ENCODE assay signal across 15 cellular contexts in genomic region chr7:144404911-144405310, GRCh38. TPM values are rescaled to one million over a fixed set of nuclear protein-coding genes. Genes with fewer than 3 reads are reported as not detected.
A peak's percentile ranks its signal among the peaks of the same experiment; 100 is the strongest.
DNase-seq lines count a peak whose midpoint lies in the region; ATAC-seq and TF ChIP-seq lines count a peak whose summit lies in the region.
"Had no signal": no experiment of that assay in that cellular context is flagged by ENCODE, and none has a peak within 500 bp of the region (broad histone marks: within the 10 kb centered on the region; RNA-seq: fewer than 3 reads in every experiment).

No MANE protein-coding gene starts in this region.

- no peak for TF ChIP-seq CTCF in AG10803 (conservative IDR thresholded peaks at IDR 0.05; ENCODE audit: low read length)

- intact Hi-C loops in posterior vena cava (cut with DNase I): no loop called here

- ATAC-seq in GM18868 (IDR thresholded peaks at IDR 0.05; ENCODE audit: unreplicated experiment) (no peak), HG02938 (IDR thresholded peaks at IDR 0.05; ENCODE audit: unreplicated experiment) (no peak)
- ATAC-seq: HCT116, K562 had no signal

- no peak overlapping the region for H3K4me3 ChIP-seq in AG10803 (ENCODE audit: low read length)
- H3K4me3 ChIP-seq: K562 had no signal

- DNase-seq in AG10803 (ENCODE audit: low read depth): peak; percentile 18
- peak; percentile 32 for DNase-seq in GM04504 (ENCODE audit: low read depth)
- DNase-seq in fibroblast of the conjunctiva (ENCODE audit: low read depth): peak; percentile 17
- peak; percentile 43 for DNase-seq in posterior vena cava (ENCODE audit: low spot score)
- no peak for DNase-seq in activated CD8-positive, alpha-beta memory T cell treated with anti-CD3 and anti-CD28 coated beads, Interleukin-2, amount 50 U/mL, for 48 hours
- DNase-seq: 8988T; ACHN; CD4-positive, alpha-beta memory T cell; DMS79; GF-D8 had no signal

RNA-seq across cellular contexts. Expression of gene NOBOX, which starts 1.4 kb away (rescaled TPM):
- not detected for total RNA-seq in posterior vena cava
- total RNA-seq: B cell; CD4-positive, alpha-beta memory T cell; K562 had no signal

RNA-seq across cellular contexts. Expression of gene ARHGEF5, which starts 49.7 kb away (rescaled TPM):
- 1 to 10 TPM; 8.8 to 9.7 TPM for total RNA-seq in posterior vena cava
